8 cellular contexts compared by ENCODE assay signal in the genomic region with DNA sequence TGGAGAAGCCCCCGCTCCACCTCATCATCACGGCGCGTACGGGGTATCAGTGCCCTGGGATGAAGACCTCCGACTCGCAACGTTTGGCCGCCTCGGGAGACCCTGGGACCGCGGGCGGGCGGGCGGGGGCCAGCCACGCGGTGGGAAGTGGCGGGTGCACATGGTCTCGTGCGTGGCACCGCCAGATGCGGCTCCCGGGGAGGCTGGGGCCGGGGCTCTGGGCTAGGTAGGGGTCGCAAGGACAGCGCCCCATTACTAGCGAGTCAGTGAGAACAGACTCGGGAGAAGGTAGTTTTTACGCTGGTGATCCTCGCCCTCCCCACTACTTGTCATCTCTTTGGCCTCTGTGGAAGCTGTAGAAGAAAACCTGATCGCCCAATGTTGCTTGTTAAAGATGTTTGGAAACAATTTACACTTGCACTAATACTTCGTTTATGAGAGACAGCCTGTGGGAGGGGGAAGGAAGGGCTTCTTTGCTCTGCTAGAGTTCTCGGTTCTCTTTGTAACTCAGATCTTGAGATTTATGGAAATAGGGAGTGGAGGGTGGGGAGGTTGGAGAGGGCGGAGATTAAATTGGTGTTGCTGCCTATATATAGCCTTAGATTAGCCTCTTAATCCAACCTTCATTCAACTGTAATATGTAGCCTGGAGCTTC. TPM values are rescaled to one million over a fixed set of nuclear protein-coding genes. Genes with fewer than 3 reads are reported as not detected.
DNase-seq lines count a peak whose midpoint lies in the region; ATAC-seq and TF ChIP-seq lines count a peak whose summit lies in the region.

No MANE protein-coding gene starts in this region.

- H3K27ac Mint-ChIP-seq in activated CD4-positive, alpha-beta T cell treated with anti-CD3 and anti-CD28 coated beads for 36 hours = peak overlapping the region; percentile 99
- H3K27ac Mint-ChIP-seq in activated T-helper 17 cell treated with anti-CD3 and anti-CD28 coated beads, Interleukin-2, amount 50 U/mL, for 72 hours = peak overlapping the region; percentile 93

- peak overlapping the region; percentile 89 to 93 for H3K27ac ChIP-seq in prostate gland

- peak overlapping the region; percentile 77 to 94 for H3K4me3 ChIP-seq in prostate gland

- no peak for DNase-seq in activated CD4-positive, alpha-beta T cell treated with anti-CD3 and anti-CD28 coated beads for 36 hours
- DNase-seq in activated CD4-positive, alpha-beta T cell treated with anti-CD3 and anti-CD28 coated beads, Interleukin-2, amount 50 U/mL, for 1 hour = no peak
- DNase-seq in M059J (ENCODE audit: low read depth) (peak; percentile 35), head of caudate nucleus (peak in 28 of 42 donors; percentile 5 to 65 (median 30)), prostate gland (ENCODE audit: low spot score) (no peak), midbrain (lab: John Stamatoyannopoulos, UW) (no peak)

- intact Hi-C loops in activated CD4-positive, alpha-beta T cell treated with anti-CD3 and anti-CD28 coated beads for 36 hours (cut with DNase I, micrococcal nuclease) = loop anchor here (1.0 to 10.0 kb wide), 6 partner anchors 226 to 1291 kb away; a partner anchor contains a TSS
- intact Hi-C loops in head of caudate nucleus (cut with DNase I) (loop anchor here (5.0 kb wide), 1 partner anchor 224 kb away; a partner anchor contains a TSS), prostate gland (cut with DNase I) (loop anchor here (2.0 to 5.0 kb wide), 2 partner anchors 96 to 224 kb away; a partner anchor contains a TSS)

- H3K4me3 Mint-ChIP-seq in activated CD4-positive, alpha-beta T cell treated with anti-CD3 and anti-CD28 coated beads for 36 hours = peak overlapping the region; percentile 98
- H3K4me3 Mint-ChIP-seq in activated T-helper 17 cell treated with anti-CD3 and anti-CD28 coated beads, Interleukin-2, amount 50 U/mL, for 72 hours = peak overlapping the region; percentile 85

- H3K36me3 Mint-ChIP-seq in activated CD4-positive, alpha-beta T cell treated with anti-CD3 and anti-CD28 coated beads for 36 hours (ENCODE audit: low read depth) = peaks cover 28% of the 10 kb centered on the region
- peaks cover 59% of the 10 kb centered on the region for H3K36me3 Mint-ChIP-seq in activated T-helper 17 cell treated with anti-CD3 and anti-CD28 coated beads, Interleukin-2, amount 50 U/mL, for 72 hours (ENCODE audit: low read depth)

- TF ChIP-seq CTCF in prostate gland (IDR thresholded peaks at IDR 0.05) = no peak

- POLR2A ChIA-PET in activated CD4-positive, alpha-beta T cell treated with anti-CD3 and anti-CD28 coated beads for 36 hours (lab: Charles Lee) = interaction anchor here (0.6 kb wide), 1 partner anchor 169 kb away, joined by 3 read pairs; no protein-coding TSS in a partner anchor

- H3K4me1 ChIP-seq in prostate gland (replicated peaks) = peaks cover 7% of the 10 kb centered on the region

- H3K4me1 Mint-ChIP-seq in activated CD4-positive, alpha-beta T cell treated with anti-CD3 and anti-CD28 coated beads for 36 hours = peaks cover 53% of the 10 kb centered on the region
- H3K4me1 Mint-ChIP-seq in activated T-helper 17 cell treated with anti-CD3 and anti-CD28 coated beads, Interleukin-2, amount 50 U/mL, for 72 hours = peaks cover 33% of the 10 kb centered on the region

- peak; percentile 5 for ATAC-seq in activated CD4-positive, alpha-beta T cell treated with anti-CD3 and anti-CD28 coated beads for 36 hours
- ATAC-seq in activated T-helper 17 cell treated with anti-CD3 and anti-CD28 coated beads, Interleukin-2, amount 50 U/mL, for 72 hours (replicated peaks) = peak; percentile 1
- ATAC-seq in HG03565 (IDR thresholded peaks at IDR 0.05; ENCODE audit: unreplicated experiment) = no peak

- CTCF ChIA-PET in activated CD4-positive, alpha-beta T cell treated with anti-CD3 and anti-CD28 coated beads for 36 hours (lab: Charles Lee) = interaction anchor here (4.8 kb wide), 1 partner anchor 26 kb away, joined by 21 read pairs; no protein-coding TSS in a partner anchor

- no peaks in the 10 kb centered on the region for H3K9me3 ChIP-seq in prostate gland

- no peak for TF ChIP-seq POLR2A in prostate gland (IDR thresholded peaks at IDR 0.05)

- H3K36me3 ChIP-seq in prostate gland = no peaks in the 10 kb centered on the region

- under 1% methylated on average over 19 of the region's 34 CpGs for WGBS in prostate gland

- H3K9me3 Mint-ChIP-seq in activated CD4-positive, alpha-beta T cell treated with anti-CD3 and anti-CD28 coated beads for 36 hours (ENCODE audit: low read depth) = no peaks in the 10 kb centered on the region
- no peaks in the 10 kb centered on the region for H3K9me3 Mint-ChIP-seq in activated T-helper 17 cell treated with anti-CD3 and anti-CD28 coated beads, Interleukin-2, amount 50 U/mL, for 72 hours

- no peaks in the 10 kb centered on the region for H3K27me3 ChIP-seq in prostate gland (replicated peaks; ENCODE audit: insufficient read depth)

- no peaks in the 10 kb centered on the region for H3K27me3 Mint-ChIP-seq in activated CD4-positive, alpha-beta T cell treated with anti-CD3 and anti-CD28 coated beads for 36 hours
- no peaks in the 10 kb centered on the region for H3K27me3 Mint-ChIP-seq in activated T-helper 17 cell treated with anti-CD3 and anti-CD28 coated beads, Interleukin-2, amount 50 U/mL, for 72 hours

RNA-seq across cellular contexts. Expression of a gene that starts 0.6 kb away (rescaled TPM):
- total RNA-seq in activated CD4-positive, alpha-beta T cell treated with anti-CD3 and anti-CD28 coated beads for 36 hours = 100 to 1,000 TPM; 106 to 113 TPM
- 95.2 and 102 TPM in 2 replicates for total RNA-seq in M059J (2014; rRNA removed; shearing (Covaris generic))
- total RNA-seq in activated T-helper 17 cell treated with anti-CD3 and anti-CD28 coated beads, Interleukin-2, amount 50 U/mL, for 72 hours = 10 to 100 TPM; 40.4 to 94.2 TPM
- total RNA-seq in prostate gland = 10 to 100 TPM; 31.0 to 33.5 TPM

RNA-seq across cellular contexts. Expression of a gene that starts 1.0 kb away (rescaled TPM):
- total RNA-seq in activated CD4-positive, alpha-beta T cell treated with anti-CD3 and anti-CD28 coated beads for 36 hours = 10 to 100 TPM in 1 of 2 experiments, 1 to 10 TPM in 1; 9.0 to 10.1 TPM
- total RNA-seq in M059J (2014; rRNA removed; shearing (Covaris generic)) = 34.8 and 39.2 TPM in 2 replicates
- 10 to 100 TPM; 10.0 to 10.2 TPM for total RNA-seq in activated T-helper 17 cell treated with anti-CD3 and anti-CD28 coated beads, Interleukin-2, amount 50 U/mL, for 72 hours
- 10 to 100 TPM; 15.5 to 16.4 TPM for total RNA-seq in prostate gland

Comparison
In these comparisons a context has a peak if more than half of its experiments do, and no peak if none do; other contexts are left out.
1. DNase-seq: peak in M059J (single experiment) and head of caudate nucleus (28 of 42); none in activated CD4-positive, alpha-beta T cell treated with anti-CD3 and anti-CD28 coated beads for 36 hours (single experiment), activated CD4-positive, alpha-beta T cell treated with anti-CD3 and anti-CD28 coated beads, Interleukin-2, amount 50 U/mL, for 1 hour (single experiment), prostate gland (single experiment) and midbrain (single experiment).